Comparison of ENCODE assay signal across 1 cellular context in the genomic region with DNA sequence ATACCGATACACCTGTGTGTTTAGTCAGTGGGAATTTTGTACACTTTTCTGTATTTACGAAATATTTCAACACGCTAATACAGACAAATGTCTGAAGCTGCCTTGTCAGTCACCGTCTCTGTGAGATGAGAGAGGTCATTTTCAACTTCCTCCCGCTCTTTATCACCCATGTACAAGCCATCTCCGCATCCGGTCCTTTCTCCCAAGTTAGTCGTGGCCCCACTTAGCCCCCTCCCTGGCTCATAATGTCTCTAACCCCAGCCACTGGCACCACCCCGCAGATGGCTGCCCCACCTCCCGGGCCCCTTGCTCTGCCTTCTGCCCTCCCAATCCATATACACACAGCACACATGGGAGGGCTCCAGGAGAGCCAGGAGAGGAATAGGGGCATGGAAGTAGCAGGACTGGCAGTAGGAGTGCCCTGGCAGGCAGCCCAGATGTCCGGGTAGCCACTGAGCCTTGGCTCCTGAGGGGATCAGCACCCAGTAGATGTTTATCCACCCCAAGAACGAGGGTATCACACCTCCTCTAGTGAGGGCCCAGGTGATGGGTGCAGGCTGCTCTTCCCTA.
TF ChIP-seq lines count a peak whose summit lies in the region.

No MANE protein-coding gene starts in this region.

TF ChIP-seq in SK-N-SH, 30 proteins besides CTCF, POLR2A, EP300 and RAD21 (continued from another document):
- TF ChIP-seq FOXM1 (IDR thresholded peaks at IDR 0.05; ENCODE audit: low read depth) (no peak), NFIC (IDR thresholded peaks at IDR 0.05; ENCODE audit: borderline replicate concordance) (no peak), TCF12 (IDR thresholded peaks at IDR 0.05) (no peak), EZH2phosphoT487 (IDR thresholded peaks at IDR 0.05; ENCODE audit: borderline replicate concordance, low read depth) (no peak), TEAD4 (IDR thresholded peaks at IDR 0.05; ENCODE audit: borderline replicate concordance, insufficient read depth) (no peak), GATA2 (CRISPR knock-in tag; IDR thresholded peaks at IDR 0.05) (no peak), RCOR1 (IDR thresholded peaks at IDR 0.05; ENCODE audit: low read length) (no peak), YY1 (IDR thresholded peaks at IDR 0.05; ENCODE audit: low read depth) (no peak)
- TF ChIP-seq, protein P1, sequence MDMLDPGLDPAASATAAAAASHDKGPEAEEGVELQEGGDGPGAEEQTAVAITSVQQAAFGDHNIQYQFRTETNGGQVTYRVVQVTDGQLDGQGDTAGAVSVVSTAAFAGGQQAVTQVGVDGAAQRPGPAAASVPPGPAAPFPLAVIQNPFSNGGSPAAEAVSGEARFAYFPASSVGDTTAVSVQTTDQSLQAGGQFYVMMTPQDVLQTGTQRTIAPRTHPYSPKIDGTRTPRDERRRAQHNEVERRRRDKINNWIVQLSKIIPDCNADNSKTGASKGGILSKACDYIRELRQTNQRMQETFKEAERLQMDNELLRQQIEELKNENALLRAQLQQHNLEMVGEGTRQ (IDR thresholded peaks at IDR 0.05; ENCODE audit: borderline replicate concordance, low read depth, low read length) = no peak
- TF ChIP-seq, protein P2, sequence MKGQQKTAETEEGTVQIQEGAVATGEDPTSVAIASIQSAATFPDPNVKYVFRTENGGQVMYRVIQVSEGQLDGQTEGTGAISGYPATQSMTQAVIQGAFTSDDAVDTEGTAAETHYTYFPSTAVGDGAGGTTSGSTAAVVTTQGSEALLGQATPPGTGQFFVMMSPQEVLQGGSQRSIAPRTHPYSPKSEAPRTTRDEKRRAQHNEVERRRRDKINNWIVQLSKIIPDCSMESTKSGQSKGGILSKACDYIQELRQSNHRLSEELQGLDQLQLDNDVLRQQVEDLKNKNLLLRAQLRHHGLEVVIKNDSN (IDR thresholded peaks at IDR 0.05; ENCODE audit: borderline replicate concordance, low read depth) = no peak
- TF ChIP-seq, protein P3, sequence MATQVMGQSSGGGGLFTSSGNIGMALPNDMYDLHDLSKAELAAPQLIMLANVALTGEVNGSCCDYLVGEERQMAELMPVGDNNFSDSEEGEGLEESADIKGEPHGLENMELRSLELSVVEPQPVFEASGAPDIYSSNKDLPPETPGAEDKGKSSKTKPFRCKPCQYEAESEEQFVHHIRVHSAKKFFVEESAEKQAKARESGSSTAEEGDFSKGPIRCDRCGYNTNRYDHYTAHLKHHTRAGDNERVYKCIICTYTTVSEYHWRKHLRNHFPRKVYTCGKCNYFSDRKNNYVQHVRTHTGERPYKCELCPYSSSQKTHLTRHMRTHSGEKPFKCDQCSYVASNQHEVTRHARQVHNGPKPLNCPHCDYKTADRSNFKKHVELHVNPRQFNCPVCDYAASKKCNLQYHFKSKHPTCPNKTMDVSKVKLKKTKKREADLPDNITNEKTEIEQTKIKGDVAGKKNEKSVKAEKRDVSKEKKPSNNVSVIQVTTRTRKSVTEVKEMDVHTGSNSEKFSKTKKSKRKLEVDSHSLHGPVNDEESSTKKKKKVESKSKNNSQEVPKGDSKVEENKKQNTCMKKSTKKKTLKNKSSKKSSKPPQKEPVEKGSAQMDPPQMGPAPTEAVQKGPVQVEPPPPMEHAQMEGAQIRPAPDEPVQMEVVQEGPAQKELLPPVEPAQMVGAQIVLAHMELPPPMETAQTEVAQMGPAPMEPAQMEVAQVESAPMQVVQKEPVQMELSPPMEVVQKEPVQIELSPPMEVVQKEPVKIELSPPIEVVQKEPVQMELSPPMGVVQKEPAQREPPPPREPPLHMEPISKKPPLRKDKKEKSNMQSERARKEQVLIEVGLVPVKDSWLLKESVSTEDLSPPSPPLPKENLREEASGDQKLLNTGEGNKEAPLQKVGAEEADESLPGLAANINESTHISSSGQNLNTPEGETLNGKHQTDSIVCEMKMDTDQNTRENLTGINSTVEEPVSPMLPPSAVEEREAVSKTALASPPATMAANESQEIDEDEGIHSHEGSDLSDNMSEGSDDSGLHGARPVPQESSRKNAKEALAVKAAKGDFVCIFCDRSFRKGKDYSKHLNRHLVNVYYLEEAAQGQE (IDR thresholded peaks at IDR 0.05; ENCODE audit: low read depth, low read length) = no peak
- TF ChIP-seq, protein P4, sequence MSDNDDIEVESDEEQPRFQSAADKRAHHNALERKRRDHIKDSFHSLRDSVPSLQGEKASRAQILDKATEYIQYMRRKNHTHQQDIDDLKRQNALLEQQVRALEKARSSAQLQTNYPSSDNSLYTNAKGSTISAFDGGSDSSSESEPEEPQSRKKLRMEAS (IDR thresholded peaks at IDR 0.05; ENCODE audit: low read depth) = no peak
TF ChIP-seq in SK-N-SH: peak in this region for 0.
